8 cellular contexts compared by ENCODE assay signal in the genomic region with DNA sequence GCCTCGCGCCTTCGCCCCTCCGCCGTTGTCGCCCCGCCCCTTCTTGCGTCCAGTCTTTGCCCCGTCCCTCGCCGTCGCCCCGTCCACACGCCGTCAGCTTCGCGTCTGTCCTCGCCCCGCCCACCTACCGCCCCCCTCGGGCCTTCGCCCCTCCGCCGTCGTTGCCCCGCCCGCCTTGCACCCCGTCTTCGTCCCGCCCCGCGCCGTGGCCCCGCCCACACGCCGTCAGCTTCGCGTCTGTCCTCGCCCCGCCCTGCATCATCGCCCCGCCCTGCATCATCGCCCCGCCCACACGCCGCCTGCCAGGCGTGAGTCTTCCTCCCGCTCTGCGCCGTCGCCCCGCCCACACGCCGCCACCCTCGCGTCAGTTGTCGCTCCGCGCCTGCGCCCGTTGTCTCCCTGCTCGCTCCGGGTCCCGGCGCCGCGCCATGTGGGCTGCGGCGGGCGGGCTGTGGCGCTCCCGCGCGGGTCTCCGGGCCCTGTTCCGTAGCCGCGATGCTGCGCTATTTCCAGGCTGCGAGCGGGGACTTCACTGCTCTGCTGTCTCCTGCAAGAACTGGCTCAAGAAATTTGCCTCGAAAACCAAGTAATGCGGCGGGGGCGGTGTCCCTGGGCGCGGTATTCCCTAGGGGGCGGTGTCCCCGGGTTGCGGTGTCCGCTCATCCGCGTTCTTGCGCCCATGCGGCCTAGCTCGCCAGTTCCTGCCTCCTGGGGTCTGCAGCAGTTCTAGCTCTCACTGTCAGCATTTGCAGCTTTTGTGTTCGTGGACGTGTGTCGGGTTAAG. TPM values are rescaled to one million over a fixed set of nuclear protein-coding genes. Genes with fewer than 3 reads are reported as not detected.
A peak's percentile ranks its signal among the peaks of the same experiment; 100 is the strongest.
DNase-seq lines count a peak whose midpoint lies in the region; ATAC-seq and TF ChIP-seq lines count a peak whose summit lies in the region.

A gene with protein sequence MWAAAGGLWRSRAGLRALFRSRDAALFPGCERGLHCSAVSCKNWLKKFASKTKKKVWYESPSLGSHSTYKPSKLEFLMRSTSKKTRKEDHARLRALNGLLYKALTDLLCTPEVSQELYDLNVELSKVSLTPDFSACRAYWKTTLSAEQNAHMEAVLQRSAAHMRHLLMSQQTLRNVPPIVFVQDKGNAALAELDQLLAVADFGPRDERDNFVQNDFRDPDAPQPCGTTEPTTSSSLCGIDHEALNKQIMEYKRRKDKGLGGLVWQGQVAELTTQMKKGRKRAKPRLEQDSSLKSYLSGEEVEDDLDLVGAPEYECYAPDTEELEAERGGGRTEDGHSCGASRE (plus strand): TSS at position 367 of the 784 bp plus-strand sequence. CDS start 62 bp downstream, at position 429.

- WGBS in liver = under 1% methylated on average over 99 of the region's 99 CpGs

- peaks cover 0 to 3% (median under 1%) of the 10 kb centered on the region in 4 donors for H3K9me3 ChIP-seq in liver (ENCODE audit: control insufficient read depth in 4 of 4, low read length in 3 of 4)

- peak; percentile 47 for TF ChIP-seq CTCF in C4-2B (conservative IDR thresholded peaks at IDR 0.05)
- TF ChIP-seq CTCF in liver (IDR thresholded peaks at IDR 0.05; ENCODE audit: low read depth, low read length, missing input control) = peak; percentile 30

- DNase-seq in NCI-H748 (lab: John Stamatoyannopoulos, UW; ENCODE audit: unreplicated experiment) (peak; percentile 99), dermis blood vessel endothelial cell (peak; percentile 99)
- peak; percentile 98 to 100 for DNase-seq in activated CD4-positive, alpha-beta T cell treated with anti-CD3 and anti-CD28 coated beads, Interleukin-2, amount 50 U/mL, for 24 hours (ENCODE audit: low read depth in 1 of 2, low spot score in 1 of 2)
- DNase-seq in stimulated activated CD4-positive, alpha-beta T cell treated with anti-CD3 and anti-CD28 coated beads, Interleukin-4, amount 100 ng/mL, for 24 hours = peak; percentile 99

- ATAC-seq in GM19372 (IDR thresholded peaks at IDR 0.05; ENCODE audit: low read depth, unreplicated experiment) (peak; percentile 67), HG03558 (IDR thresholded peaks at IDR 0.05; ENCODE audit: extremely low read depth, unreplicated experiment) (peak; percentile 47)

- peak in 1 of 2 donors; percentile 56 for TF ChIP-seq RAD21 in liver (IDR thresholded peaks at IDR 0.05)

- peaks cover 0 to 14% (median 9%) of the 10 kb centered on the region in 4 donors for H3K4me1 ChIP-seq in liver (ENCODE audit: control insufficient read depth in 4 of 4, insufficient read depth in 4 of 4, low read length in 3 of 4)

- peak within 1 kb of the TSS; percentile 62 to 74 (median 68) for H3K4me3 ChIP-seq in liver (ENCODE audit: low read depth in 1 of 3, low read length in 3 of 3)

- H3K27ac ChIP-seq in C4-2B (peak within 1 kb of the TSS; percentile 82), liver (ENCODE audit: low read depth in 1 of 2, low read length in 2 of 2) (peak within 1 kb of the TSS; percentile 58 to 89)

- peak within 1 kb of the TSS; percentile 33 to 62 for H3K9ac ChIP-seq in liver (ENCODE audit: low read depth in 1 of 2, low read length in 2 of 2)

- H3K36me3 ChIP-seq in liver (ENCODE audit: control insufficient read depth in 4 of 4, insufficient read depth in 3 of 4, low read depth in 1 of 4, low read length in 3 of 4) = peaks cover 3 to 6% (median 5%) of the 10 kb centered on the region in 4 donors

- no peaks in the 10 kb centered on the region for H3K27me3 ChIP-seq in liver (ENCODE audit: control insufficient read depth in 4 of 4, insufficient read depth in 4 of 4, low read length in 3 of 4)

TF ChIP-seq in liver, 16 proteins besides CTCF, POLR2A, EP300 and RAD21:
- TF ChIP-seq HNF4G (IDR thresholded peaks at IDR 0.05) (no peak), FOXA1 (IDR thresholded peaks at IDR 0.05) (no peak), YY1 (IDR thresholded peaks at IDR 0.05) (peak; percentile 18), EGR1 (IDR thresholded peaks at IDR 0.05; ENCODE audit: low read depth in 2 of 2) (peak in 1 of 2 donors; percentile 71), SP1 (IDR thresholded peaks at IDR 0.05) (peak; percentile 63), NR2F2 (IDR thresholded peaks at IDR 0.05) (no peak), TAF1 (conservative IDR thresholded peaks at IDR 0.05) (no peak), FOXA2 (IDR thresholded peaks at IDR 0.05) (no peak)
- TF ChIP-seq, protein P1, sequence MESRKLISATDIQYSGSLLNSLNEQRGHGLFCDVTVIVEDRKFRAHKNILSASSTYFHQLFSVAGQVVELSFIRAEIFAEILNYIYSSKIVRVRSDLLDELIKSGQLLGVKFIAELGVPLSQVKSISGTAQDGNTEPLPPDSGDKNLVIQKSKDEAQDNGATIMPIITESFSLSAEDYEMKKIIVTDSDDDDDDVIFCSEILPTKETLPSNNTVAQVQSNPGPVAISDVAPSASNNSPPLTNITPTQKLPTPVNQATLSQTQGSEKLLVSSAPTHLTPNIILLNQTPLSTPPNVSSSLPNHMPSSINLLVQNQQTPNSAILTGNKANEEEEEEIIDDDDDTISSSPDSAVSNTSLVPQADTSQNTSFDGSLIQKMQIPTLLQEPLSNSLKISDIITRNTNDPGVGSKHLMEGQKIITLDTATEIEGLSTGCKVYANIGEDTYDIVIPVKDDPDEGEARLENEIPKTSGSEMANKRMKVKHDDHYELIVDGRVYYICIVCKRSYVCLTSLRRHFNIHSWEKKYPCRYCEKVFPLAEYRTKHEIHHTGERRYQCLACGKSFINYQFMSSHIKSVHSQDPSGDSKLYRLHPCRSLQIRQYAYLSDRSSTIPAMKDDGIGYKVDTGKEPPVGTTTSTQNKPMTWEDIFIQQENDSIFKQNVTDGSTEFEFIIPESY (IDR thresholded peaks at IDR 0.05) = no peak
- TF ChIP-seq, protein P2, sequence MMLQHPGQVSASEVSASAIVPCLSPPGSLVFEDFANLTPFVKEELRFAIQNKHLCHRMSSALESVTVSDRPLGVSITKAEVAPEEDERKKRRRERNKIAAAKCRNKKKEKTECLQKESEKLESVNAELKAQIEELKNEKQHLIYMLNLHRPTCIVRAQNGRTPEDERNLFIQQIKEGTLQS (IDR thresholded peaks at IDR 0.05) = no peak
- TF ChIP-seq, protein P3, sequence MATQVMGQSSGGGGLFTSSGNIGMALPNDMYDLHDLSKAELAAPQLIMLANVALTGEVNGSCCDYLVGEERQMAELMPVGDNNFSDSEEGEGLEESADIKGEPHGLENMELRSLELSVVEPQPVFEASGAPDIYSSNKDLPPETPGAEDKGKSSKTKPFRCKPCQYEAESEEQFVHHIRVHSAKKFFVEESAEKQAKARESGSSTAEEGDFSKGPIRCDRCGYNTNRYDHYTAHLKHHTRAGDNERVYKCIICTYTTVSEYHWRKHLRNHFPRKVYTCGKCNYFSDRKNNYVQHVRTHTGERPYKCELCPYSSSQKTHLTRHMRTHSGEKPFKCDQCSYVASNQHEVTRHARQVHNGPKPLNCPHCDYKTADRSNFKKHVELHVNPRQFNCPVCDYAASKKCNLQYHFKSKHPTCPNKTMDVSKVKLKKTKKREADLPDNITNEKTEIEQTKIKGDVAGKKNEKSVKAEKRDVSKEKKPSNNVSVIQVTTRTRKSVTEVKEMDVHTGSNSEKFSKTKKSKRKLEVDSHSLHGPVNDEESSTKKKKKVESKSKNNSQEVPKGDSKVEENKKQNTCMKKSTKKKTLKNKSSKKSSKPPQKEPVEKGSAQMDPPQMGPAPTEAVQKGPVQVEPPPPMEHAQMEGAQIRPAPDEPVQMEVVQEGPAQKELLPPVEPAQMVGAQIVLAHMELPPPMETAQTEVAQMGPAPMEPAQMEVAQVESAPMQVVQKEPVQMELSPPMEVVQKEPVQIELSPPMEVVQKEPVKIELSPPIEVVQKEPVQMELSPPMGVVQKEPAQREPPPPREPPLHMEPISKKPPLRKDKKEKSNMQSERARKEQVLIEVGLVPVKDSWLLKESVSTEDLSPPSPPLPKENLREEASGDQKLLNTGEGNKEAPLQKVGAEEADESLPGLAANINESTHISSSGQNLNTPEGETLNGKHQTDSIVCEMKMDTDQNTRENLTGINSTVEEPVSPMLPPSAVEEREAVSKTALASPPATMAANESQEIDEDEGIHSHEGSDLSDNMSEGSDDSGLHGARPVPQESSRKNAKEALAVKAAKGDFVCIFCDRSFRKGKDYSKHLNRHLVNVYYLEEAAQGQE (IDR thresholded peaks at IDR 0.05) = no peak
- TF ChIP-seq, protein P4, sequence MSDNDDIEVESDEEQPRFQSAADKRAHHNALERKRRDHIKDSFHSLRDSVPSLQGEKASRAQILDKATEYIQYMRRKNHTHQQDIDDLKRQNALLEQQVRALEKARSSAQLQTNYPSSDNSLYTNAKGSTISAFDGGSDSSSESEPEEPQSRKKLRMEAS (IDR thresholded peaks at IDR 0.05) = peak; percentile 29
TF ChIP-seq in liver: peak in this region for 4.

RNA-seq across cellular contexts. Expression of the gene that starts here (rescaled TPM):
- total RNA-seq in dermis blood vessel endothelial cell (17.2 and 40.3 TPM in 2 replicates), liver (10 to 100 TPM; 20.4 to 25.1 TPM)
- 10 to 100 TPM; 28.8 to 31.6 TPM for polyA plus RNA-seq in liver

Comparison
In these comparisons a context has a peak if more than half of its experiments do, and no peak if none do; other contexts are left out.
1. Peak in every context shown above with its lines: DNase-seq, ATAC-seq, H3K4me3 ChIP-seq and H3K27ac ChIP-seq.